In genomic region chr1:152876827-152877226, GRCh38 we compare ENCODE assay signal across 7 cellular contexts. TPM values are rescaled to one million over a fixed set of nuclear protein-coding genes. Genes with fewer than 3 reads are reported as not detected.
"Had no signal": no experiment of that assay in that cellular context is flagged by ENCODE, and none has a peak within 500 bp of the region (broad histone marks: within the 10 kb centered on the region; RNA-seq: fewer than 3 reads in every experiment).

No MANE protein-coding gene starts in this region.

- H3K4me3 ChIP-seq: GM23338 had no signal

- DNase-seq: H9, HCEC 1CT, KBM-7 had no signal

- ATAC-seq: GM23338 had no signal

- H3K27ac ChIP-seq: HL-60, KMS-11 had no signal

RNA-seq across cellular contexts. Expression of gene SMCP, which starts 1.3 kb away (rescaled TPM):
- total RNA-seq: GM23338, H1, H9 had no signal

RNA-seq across cellular contexts. Expression of gene LCE7A, which starts 17.0 kb away (rescaled TPM):
- total RNA-seq: GM23338, H1, H9 had no signal

RNA-seq across cellular contexts. Expression of gene IVL, which starts 31.5 kb away (rescaled TPM):
- total RNA-seq: GM23338, H1, H9 had no signal

RNA-seq across cellular contexts. Expression of gene LCE6A, which starts 34.2 kb away (rescaled TPM):
- total RNA-seq: GM23338, H1, H9 had no signal

RNA-seq across cellular contexts. Expression of gene LCE1A, which starts 49.6 kb away (rescaled TPM):
- total RNA-seq: GM23338, H1, H9 had no signal
